ENCODE assay signal across 15 cellular contexts in genomic region chr2:46837112-46837454, GRCh38.
DNase-seq lines count a peak whose midpoint lies in the region; ATAC-seq, FAIRE-seq and TF ChIP-seq lines count a peak whose summit lies in the region.
"Had no signal": no experiment of that assay in that cellular context is flagged by ENCODE, and none has a peak within 500 bp of the region (broad histone marks: within the 10 kb centered on the region; RNA-seq: fewer than 3 reads in every experiment).

No MANE protein-coding gene starts in this region.

- WGBS in A549 (ENCODE audit: missing lambda C conversion rate): 88% methylated on average over 10 of the region's 10 CpGs
- WGBS in IMR-90 (ENCODE audit: extremely low coverage in 2 of 2, insufficient read length in 1 of 2), 2 experiments: 94% methylated on average over 8 of the region's 10 CpGs; no CpG with 5 or more reads in 1 of the 2 experiments
- 95% methylated on average over 10 of the region's 10 CpGs for WGBS in suprapubic skin

- H3K4me3 ChIP-seq in A549: no peak overlapping the region
- H3K4me3 ChIP-seq in IMR-90 (ENCODE audit: insufficient read depth, low read depth, low read length): no peak overlapping the region
- no peak overlapping the region for H3K4me3 ChIP-seq in neural progenitor cell
- H3K4me3 ChIP-seq in suprapubic skin: no peak overlapping the region

- TF ChIP-seq RAD21 in A549 (conservative IDR thresholded peaks at IDR 0.05 in 1 of 2, IDR thresholded peaks at IDR 0.05 in 1 of 2) (no peak), IMR-90 (IDR thresholded peaks at IDR 0.05; ENCODE audit: low read length) (no peak)

- H3K9me1 ChIP-seq in IMR-90 (ENCODE audit: insufficient read depth, low read length): peaks cover 9% of the 10 kb centered on the region; the same call in 1 of the 2 replicates

- no peak overlapping the region for H3K4me3 Mint-ChIP-seq in neural progenitor cell
- no peak overlapping the region for H3K4me3 Mint-ChIP-seq in activated CD8-positive, alpha-beta T cell treated with anti-CD3 and anti-CD28 coated beads for 36 hours
- H3K4me3 Mint-ChIP-seq: CD8-positive, alpha-beta memory T cell; HFFc6 had no signal

- H2BK120ac ChIP-seq in IMR-90 (ENCODE audit: low read depth, low read length): peak overlapping the region; percentile 90

- FAIRE-seq in A549 (lab: Jason Lieb, UNC): no peak
- FAIRE-seq: GM19239, H1 had no signal

- no peak overlapping the region; the same call in 2 of the 3 replicates for H2BK15ac ChIP-seq in IMR-90 (ENCODE audit: low read depth, low read length)

- H2AK5ac ChIP-seq in IMR-90 (ENCODE audit: low read depth, low read length): peak overlapping the region; percentile 56

- dilution Hi-C loops in IMR-90 (cut with HindIII; ENCODE audit: low sequenced_read_pairs, unreplicated experiment): no loop called here

- no peak overlapping the region for H3K18ac ChIP-seq in IMR-90 (ENCODE audit: low read depth, low read length)

- no peak for TF ChIP-seq EP300 in A549 (IDR thresholded peaks at IDR 0.05)
- no peak for TF ChIP-seq EP300 in suprapubic skin (IDR thresholded peaks at IDR 0.05)

- H3K27me3 Mint-ChIP-seq in neural progenitor cell (ENCODE audit: insufficient read depth, low read depth): peaks cover 2% of the 10 kb centered on the region
- H3K27me3 Mint-ChIP-seq in activated CD8-positive, alpha-beta T cell treated with anti-CD3 and anti-CD28 coated beads for 36 hours: no peaks in the 10 kb centered on the region

- no peak overlapping the region for H2AK9ac ChIP-seq in IMR-90 (replicated peaks; ENCODE audit: low read depth, low read length, poor library complexity)

- no peak overlapping the region for H4K5ac ChIP-seq in IMR-90 (ENCODE audit: low read depth, low read length)

- H2BK5ac ChIP-seq in IMR-90 (ENCODE audit: low read depth, low read length, poor library complexity, severe bottlenecking): no peak overlapping the region

- no peaks in the 10 kb centered on the region for H3K36me3 ChIP-seq in IMR-90 (ENCODE audit: control insufficient read depth, insufficient read depth, low read length)
- no peaks in the 10 kb centered on the region for H3K36me3 ChIP-seq in neural progenitor cell
- no peaks in the 10 kb centered on the region for H3K36me3 ChIP-seq in suprapubic skin

- no peaks in the 10 kb centered on the region for H3K4me1 Mint-ChIP-seq in neural progenitor cell
- H3K4me1 Mint-ChIP-seq in activated CD8-positive, alpha-beta T cell treated with anti-CD3 and anti-CD28 coated beads for 36 hours (ENCODE audit: low read depth): no peaks in the 10 kb centered on the region

- ATAC-seq in A549: no peak
- ATAC-seq in IMR-90 (ENCODE audit: low read depth): no peak
- ATAC-seq in activated CD8-positive, alpha-beta T cell treated with anti-CD3 and anti-CD28 coated beads for 36 hours: no peak

- H3K27me3 ChIP-seq in IMR-90 (ENCODE audit: control insufficient read depth, insufficient read depth, low read length) (no peaks in the 10 kb centered on the region), neural progenitor cell (no peaks in the 10 kb centered on the region), suprapubic skin (no peaks in the 10 kb centered on the region)

- TF ChIP-seq CTCF in A549 (IDR thresholded peaks at IDR 0.05): no peak
- no peak for TF ChIP-seq CTCF in IMR-90 (conservative IDR thresholded peaks at IDR 0.05; ENCODE audit: low read depth, low read length)
- TF ChIP-seq CTCF in neural progenitor cell (IDR thresholded peaks at IDR 0.05): no peak
- no peak for TF ChIP-seq CTCF in suprapubic skin (IDR thresholded peaks at IDR 0.05)
- no peak for TF ChIP-seq CTCF in activated CD8-positive, alpha-beta T cell treated with anti-CD3 and anti-CD28 coated beads for 36 hours (IDR thresholded peaks at IDR 0.05)

- CTCF ChIA-PET in A549 (lab: Yijun Ruan, JAX): interaction anchor here (0.9 to 1.1 kb wide), 4 partner anchors 40 to 187 kb away, joined by 3 to 4 read pairs (median 4); no protein-coding TSS in a partner anchor
- CTCF ChIA-PET in IMR-90 (lab: Yijun Ruan, JAX): no interaction called here
- CTCF ChIA-PET in activated CD8-positive, alpha-beta T cell treated with anti-CD3 and anti-CD28 coated beads for 36 hours (lab: Charles Lee): interaction anchor here (1.5 kb wide), 1 partner anchor 50 kb away, joined by 3 read pairs; no protein-coding TSS in a partner anchor

- peak overlapping the region; percentile 81; the same call in 1 of the 2 replicates for H2BK20ac ChIP-seq in IMR-90 (ENCODE audit: low read depth, low read length)

- H3K14ac ChIP-seq in IMR-90 (replicated peaks; ENCODE audit: low read depth, low read length): 0 out of 2 replicates have a peak overlapping the region, but pooled peaks have one; percentile 35

- H3K79me2 ChIP-seq in neural progenitor cell (ENCODE audit: low read depth): no peaks in the 10 kb centered on the region

- H3K56ac ChIP-seq in IMR-90 (ENCODE audit: extremely low read depth, insufficient read depth, low read length): no peak overlapping the region

- in situ Hi-C loops in IMR-90 (cut with MboI; ENCODE audit: low sequenced_read_pairs): no loop called here

- TF ChIP-seq POLR2A in A549 (IDR thresholded peaks at IDR 0.05; ENCODE audit: low read length) (no peak), IMR-90 (IDR thresholded peaks at IDR 0.05; ENCODE audit: low read depth, low read length) (no peak), suprapubic skin (IDR thresholded peaks at IDR 0.05) (no peak)

- intact Hi-C loops in IMR-90 (cut with micrococcal nuclease): no loop called here
- intact Hi-C loops in activated CD8-positive, alpha-beta T cell treated with anti-CD3 and anti-CD28 coated beads for 36 hours (cut with micrococcal nuclease): no loop called here

- H4K8ac ChIP-seq in IMR-90 (ENCODE audit: low read depth in 2 of 2, low read length in 2 of 2): 0 out of 4 replicates have a peak overlapping the region, but pooled peaks of 1 of the 2 experiments have one; percentile 83

- H3K9me3 Mint-ChIP-seq in neural progenitor cell: no peaks in the 10 kb centered on the region
- no peaks in the 10 kb centered on the region for H3K9me3 Mint-ChIP-seq in activated CD8-positive, alpha-beta T cell treated with anti-CD3 and anti-CD28 coated beads for 36 hours
- H3K9me3 Mint-ChIP-seq: HFFc6 had no signal

- peak overlapping the region; percentile 39 for H4K91ac ChIP-seq in IMR-90 (ENCODE audit: insufficient read depth, low read depth, low read length)

- peak overlapping the region; percentile 94; the same call in 1 of the 2 replicates for H3K4ac ChIP-seq in IMR-90 (ENCODE audit: low read depth, low read length)

- no peaks in the 10 kb centered on the region for H3K36me3 Mint-ChIP-seq in neural progenitor cell
- no peaks in the 10 kb centered on the region for H3K36me3 Mint-ChIP-seq in activated CD8-positive, alpha-beta T cell treated with anti-CD3 and anti-CD28 coated beads for 36 hours (ENCODE audit: low read depth)

- peak overlapping the region; percentile 6 for H3K27ac Mint-ChIP-seq in neural progenitor cell
- H3K27ac Mint-ChIP-seq in activated CD8-positive, alpha-beta T cell treated with anti-CD3 and anti-CD28 coated beads for 36 hours: no peak overlapping the region
- H3K27ac Mint-ChIP-seq: CD8-positive, alpha-beta memory T cell; HFFc6 had no signal

- H3K4me1 ChIP-seq in A549 (no peaks in the 10 kb centered on the region), IMR-90 (ENCODE audit: control insufficient read depth, insufficient read depth, low read length) (peaks cover 9% of the 10 kb centered on the region), neural progenitor cell (no peaks in the 10 kb centered on the region), suprapubic skin (peaks cover 4% of the 10 kb centered on the region)
- H3K4me1 ChIP-seq: Caco-2 had no signal

- H3K4me2 ChIP-seq in A549 (no peak overlapping the region), IMR-90 (ENCODE audit: low read depth, low read length) (no peak overlapping the region), neural progenitor cell (no peak overlapping the region)

- H3K27ac ChIP-seq in A549 (peak overlapping the region; percentile 14 to 59; a peak in 4 of 6 replicates), IMR-90 (ENCODE audit: insufficient read depth, low read length) (no peak overlapping the region), neural progenitor cell (no peak overlapping the region), suprapubic skin (no peak overlapping the region)

- H4K20me1 ChIP-seq in IMR-90 (ENCODE audit: insufficient read depth, low read length): no peaks in the 10 kb centered on the region
- H4K20me1 ChIP-seq in neural progenitor cell (ENCODE audit: low read depth): no peaks in the 10 kb centered on the region

- DNase-seq in A549 (ENCODE audit: low read depth in 1 of 2, low spot score in 1 of 2): no peak
- DNase-seq in IMR-90: no peak
- no peak for DNase-seq in neural progenitor cell (ENCODE audit: low spot score)
- DNase-seq in suprapubic skin (ENCODE audit: low spot score in 2 of 2): peak; percentile 12 to 35
- DNase-seq in stimulated activated CD4-positive, alpha-beta T cell treated with anti-CD3 and anti-CD28 coated beads, Interleukin-4, amount 100 ng/mL, for 1 hour: no peak
- no peak for DNase-seq in effector CD8-positive, alpha-beta T cell (lab: John Stamatoyannopoulos, UW)
- DNase-seq in activated CD8-positive, alpha-beta T cell treated with anti-CD3 and anti-CD28 coated beads for 36 hours: no peak
- DNase-seq: Caco-2; CD8-positive, alpha-beta memory T cell; DND-41; GF-D8; HCEC 1CT; HFFc6 had no signal

- 0 out of 4 replicates have a peak, but pooled peaks cover 0 to 11% of the 10 kb centered on the region in 2 experiments for H3K79me1 ChIP-seq in IMR-90 (ENCODE audit: low read depth in 1 of 2, low read length in 2 of 2)

- H3F3A ChIP-seq in neural progenitor cell (ENCODE audit: low read depth): no peaks in the 10 kb centered on the region

- H3K23ac ChIP-seq in IMR-90 (ENCODE audit: low read depth, low read length): no peak overlapping the region

- H2AFZ ChIP-seq in IMR-90 (replicated peaks; ENCODE audit: low read length, poor library complexity) (no peak overlapping the region), neural progenitor cell (replicated peaks) (no peak overlapping the region)

- POLR2A ChIA-PET in A549 (lab: Yijun Ruan, JAX): no interaction called here
- POLR2A ChIA-PET in IMR-90 (lab: Charles Lee; ENCODE audit: unreplicated experiment): no interaction called here
- POLR2A ChIA-PET in activated CD8-positive, alpha-beta T cell treated with anti-CD3 and anti-CD28 coated beads for 36 hours (lab: Charles Lee): interaction anchor here (0.6 kb wide), 1 partner anchor 89 kb away, joined by 3 read pairs; no protein-coding TSS in a partner anchor

- H3K9ac ChIP-seq in IMR-90 (ENCODE audit: low read depth, low read length) (no peak overlapping the region), neural progenitor cell (no peak overlapping the region)

- H3K9me3 ChIP-seq in A549 (no peaks in the 10 kb centered on the region), IMR-90 (ENCODE audit: control insufficient read depth, insufficient read depth, low read length) (no peaks in the 10 kb centered on the region), neural progenitor cell (ENCODE audit: low read depth) (no peaks in the 10 kb centered on the region), suprapubic skin (no peaks in the 10 kb centered on the region)
- H3K9me3 ChIP-seq: Caco-2 had no signal

- no TSS peak for BruUV-seq in IMR-90 (replicated peaks; lab: Mats Ljungman, UMichigan)

TF ChIP-seq in IMR-90, 13 proteins besides CTCF, POLR2A, EP300 and RAD21 (continues in another document):
- no peak for TF ChIP-seq RFX5 (IDR thresholded peaks at IDR 0.05; ENCODE audit: low read depth, low read length)
- no peak for TF ChIP-seq CEBPB (IDR thresholded peaks at IDR 0.05; ENCODE audit: low read depth, low read length)
- no peak for TF ChIP-seq RCOR1 (IDR thresholded peaks at IDR 0.05; ENCODE audit: insufficient replicate concordance, low read length)

Comparison
In these comparisons a context has a peak if more than half of its experiments do, and no peak if none do; other contexts are left out.
1. DNase-seq: peak in suprapubic skin (2 of 2); none in A549 (0 of 2), IMR-90 (single experiment), neural progenitor cell (single experiment), stimulated activated CD4-positive, alpha-beta T cell treated with anti-CD3 and anti-CD28 coated beads, Interleukin-4, amount 100 ng/mL, for 1 hour (single experiment), effector CD8-positive, alpha-beta T cell (single experiment) and activated CD8-positive, alpha-beta T cell treated with anti-CD3 and anti-CD28 coated beads for 36 hours (single experiment).
2. H3K27ac ChIP-seq: peak in A549 (2 of 2); none in IMR-90 (single experiment), neural progenitor cell (single experiment) and suprapubic skin (single experiment).